Comparison of ENCODE assay signal across 8 cellular contexts in genomic region chr11:12693485-12694181, GRCh38. TPM values are rescaled to one million over a fixed set of nuclear protein-coding genes. Genes with fewer than 3 reads are reported as not detected.
A peak's percentile ranks its signal among the peaks of the same experiment; 100 is the strongest.
DNase-seq lines count a peak whose midpoint lies in the region; ATAC-seq and TF ChIP-seq lines count a peak whose summit lies in the region.

No MANE protein-coding gene starts in this region.

- no peak overlapping the region for H3K9ac ChIP-seq in Karpas-422 (ENCODE audit: low read length)

- H3K4me1 ChIP-seq in heart right ventricle (peaks cover 33 to 84% (median 71%) of the 10 kb centered on the region in 9 donors), Karpas-422 (ENCODE audit: low read length) (no peaks in the 10 kb centered on the region)

- no peaks in the 10 kb centered on the region for H3K9me3 ChIP-seq in heart right ventricle
- H3K9me3 ChIP-seq in Karpas-422 (ENCODE audit: low read length) = no peaks in the 10 kb centered on the region

- 3% methylated on average over 13 of the region's 13 CpGs for WGBS in heart right ventricle, 2 donors

- H3K9me3 Mint-ChIP-seq in activated naive CD8-positive, alpha-beta T cell treated with anti-CD3 and anti-CD28 coated beads for 36 hours = no peaks in the 10 kb centered on the region

- TF ChIP-seq CTCF in heart right ventricle (IDR thresholded peaks at IDR 0.05) (peak in 1 of 9 donors; percentile 5), retinal pigment epithelial cell (conservative IDR thresholded peaks at IDR 0.05; ENCODE audit: low read depth, low read length) (no peak)

- intact Hi-C loops in heart right ventricle (cut with DNase I) = loop anchor here in 3 of 10 donors (2.0 to 10.0 kb wide), 3 partner anchors 19 to 124 kb away; partner anchors contain the start of gene TEAD1 (in 1 of the 3)

- H3K27ac Mint-ChIP-seq in activated naive CD8-positive, alpha-beta T cell treated with anti-CD3 and anti-CD28 coated beads for 36 hours = no peak overlapping the region

- peaks cover 12% of the 10 kb centered on the region for H3K4me1 Mint-ChIP-seq in activated naive CD8-positive, alpha-beta T cell treated with anti-CD3 and anti-CD28 coated beads for 36 hours

- H3K27me3 Mint-ChIP-seq in activated naive CD8-positive, alpha-beta T cell treated with anti-CD3 and anti-CD28 coated beads for 36 hours = peaks cover 94% of the 10 kb centered on the region

- no peaks in the 10 kb centered on the region for H4K20me1 ChIP-seq in Karpas-422 (ENCODE audit: insufficient read depth, low read depth, low read length)

- no peaks in the 10 kb centered on the region for H3K36me3 Mint-ChIP-seq in activated naive CD8-positive, alpha-beta T cell treated with anti-CD3 and anti-CD28 coated beads for 36 hours

- H3K79me2 ChIP-seq in Karpas-422 (ENCODE audit: low read length) = no peaks in the 10 kb centered on the region

- peak; percentile 97 for DNase-seq in Daoy (ENCODE audit: low read depth)
- peak; percentile 22 for DNase-seq in NCI-H1417 treated with DMSO at 0.1 percent for 48 hours (lab: John Stamatoyannopoulos, UW)
- DNase-seq in activated naive CD8-positive, alpha-beta T cell treated with anti-CD3 and anti-CD28 coated beads for 36 hours = peak; percentile 9
- DNase-seq in heart right ventricle = peak in 1 of 2 donors; percentile 68
- peak; percentile 88 for DNase-seq in retinal pigment epithelial cell (ENCODE audit: low read depth)
- DNase-seq in ureter (ENCODE audit: low spot score) = no peak
- no peak for DNase-seq in Karpas-422

- H3K27me3 ChIP-seq in heart right ventricle (peaks cover 0 to 46% (median 0%) of the 10 kb centered on the region in 7 donors), Karpas-422 (ENCODE audit: low read length) (0 out of 2 replicates have a peak, but pooled peaks cover 2% of the 10 kb centered on the region)

- no peak overlapping the region for H3K4me3 Mint-ChIP-seq in activated naive CD8-positive, alpha-beta T cell treated with anti-CD3 and anti-CD28 coated beads for 36 hours

- H3K4me3 ChIP-seq in heart right ventricle (peak overlapping the region in 6 of 10 donors; percentile 4 to 35 (median 22)), retinal pigment epithelial cell (ENCODE audit: low read length) (peak overlapping the region; percentile 25), Karpas-422 (ENCODE audit: low read length) (no peak overlapping the region)

- ATAC-seq in heart right ventricle (peak; percentile 73 to 92 (median 82)), GM19452 (IDR thresholded peaks at IDR 0.05; ENCODE audit: unreplicated experiment) (no peak)

- peak overlapping the region; percentile 86 to 95 (median 89) for H3K27ac ChIP-seq in heart right ventricle
- no peak overlapping the region for H3K27ac ChIP-seq in Karpas-422 (ENCODE audit: low read length)

- H3K36me3 ChIP-seq in heart right ventricle (no peaks in the 10 kb centered on the region), Karpas-422 (ENCODE audit: insufficient read depth, low read length) (no peaks in the 10 kb centered on the region)

- H3K9me2 ChIP-seq in Karpas-422 (replicated peaks; ENCODE audit: insufficient read depth, low read length) = no peaks in the 10 kb centered on the region

- no peak overlapping the region for H2AFZ ChIP-seq in Karpas-422 (ENCODE audit: low read length)

- no peak overlapping the region for H3K4me2 ChIP-seq in Karpas-422 (ENCODE audit: low read depth, low read length, poor library complexity, severe bottlenecking)

RNA-seq across cellular contexts. Expression of gene TEAD1, which starts 19.4 kb away (rescaled TPM):
- 37.2 and 55.4 TPM in 2 replicates for total RNA-seq in Daoy (2014; rRNA removed; shearing (Covaris generic))
- total RNA-seq in activated naive CD8-positive, alpha-beta T cell treated with anti-CD3 and anti-CD28 coated beads for 36 hours = under 1 TPM; 0.43 to 0.68 TPM
- 100 to 1,000 TPM; 107 to 138 (median 117) TPM for total RNA-seq in heart right ventricle
- polyA plus RNA-seq in heart right ventricle = 10 to 100 TPM; 12.7 to 19.1 TPM
- 117 TPM for total RNA-seq in ureter
- 0.18 TPM in 1 of 2 replicates, not detected in the other for total RNA-seq in Karpas-422 (2014; rRNA removed; shearing (Covaris generic); ENCODE audit: low replicate concordance)

Comparison
In these comparisons a context has a peak if more than half of its experiments do, and no peak if none do; other contexts are left out.
1. DNase-seq: peak in Daoy (single experiment), NCI-H1417 treated with DMSO at 0.1 percent for 48 hours (single experiment), activated naive CD8-positive, alpha-beta T cell treated with anti-CD3 and anti-CD28 coated beads for 36 hours (single experiment) and retinal pigment epithelial cell (single experiment); none in ureter (single experiment) and Karpas-422 (single experiment).
2. RNA of gene TEAD1, which starts 19.4 kb away (total RNA-seq): 107 to 138 TPM in heart right ventricle, 117 TPM in ureter (single experiment) and 37.2 to 55.4 TPM in Daoy; 0.43 to 0.68 TPM in activated naive CD8-positive, alpha-beta T cell treated with anti-CD3 and anti-CD28 coated beads for 36 hours and 0.18 TPM in Karpas-422; every median in the first group is over 10 times any median in the second.